1 cellular context compared by ENCODE assay signal in the genomic region with DNA sequence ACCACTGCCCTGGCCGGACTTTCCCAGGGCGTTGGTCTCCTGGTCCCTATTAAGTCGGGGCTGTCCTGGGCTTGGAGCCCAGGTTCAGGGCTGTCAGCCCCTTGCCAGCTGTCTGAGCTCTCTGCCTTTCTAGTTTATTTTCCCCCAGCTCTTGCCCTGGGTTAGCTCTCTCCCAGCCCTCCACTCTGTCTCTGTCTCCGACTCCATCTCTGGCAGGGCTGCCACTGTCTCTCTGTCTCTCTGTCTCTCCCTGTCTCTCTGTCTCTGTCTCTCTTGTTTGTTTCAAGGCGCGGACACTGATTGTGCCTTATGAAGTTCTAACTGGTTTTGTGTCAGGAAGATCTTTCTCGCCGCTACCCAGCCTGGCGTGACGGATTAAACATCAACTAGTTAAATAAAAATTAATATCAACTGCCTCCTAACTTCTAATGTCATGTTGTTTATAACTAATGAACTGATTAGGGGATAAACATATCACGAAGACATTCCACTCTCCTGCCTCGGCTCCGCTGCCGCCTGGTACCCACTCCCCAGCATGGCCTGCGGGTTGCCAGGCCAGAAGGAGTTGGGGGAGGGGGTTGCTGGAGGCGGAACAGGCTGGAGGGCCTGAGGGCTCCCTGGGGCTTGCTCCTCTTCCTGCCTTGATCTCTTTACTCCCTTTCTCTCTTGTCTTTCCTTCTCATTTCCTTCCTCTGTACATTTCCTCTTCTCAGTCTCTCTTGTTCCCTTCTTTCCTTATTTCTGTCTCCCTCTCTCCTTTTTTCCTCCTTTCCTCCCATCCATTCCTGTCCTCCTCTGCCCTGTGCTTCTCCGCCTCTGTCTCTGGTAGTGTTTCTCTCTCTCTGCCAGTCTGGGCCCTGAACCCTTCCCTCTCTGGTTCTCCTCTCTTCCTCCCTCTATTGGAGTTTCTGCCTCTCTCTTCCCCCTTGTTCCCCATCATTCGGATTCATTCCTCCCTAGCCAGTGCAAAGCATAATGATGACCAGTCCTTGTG.
TF ChIP-seq lines count a peak whose summit lies in the region.

No MANE protein-coding gene starts in this region.

TF ChIP-seq in H1, 55 proteins besides CTCF, POLR2A, EP300 and RAD21:
- TF ChIP-seq POU5F1 (IDR thresholded peaks at IDR 0.05; ENCODE audit: low read depth, low read length) (no peak), ATF3 (IDR thresholded peaks at IDR 0.05; ENCODE audit: insufficient read depth, low read depth, low read length) (no peak), GTF2F1 (IDR thresholded peaks at IDR 0.05; ENCODE audit: borderline replicate concordance, low read depth, low read length) (no peak), SUZ12 (IDR thresholded peaks at IDR 0.05; ENCODE audit: low read length) (peak; percentile 16), HDAC2 (IDR thresholded peaks at IDR 0.05; ENCODE audit: borderline replicate concordance in 1 of 2, low read depth in 2 of 2, low read length in 2 of 2) (no peak), ZNF274 (IDR thresholded peaks at IDR 0.05; ENCODE audit: borderline replicate concordance, extremely low read depth, low read length) (no peak), SIN3A (conservative IDR thresholded peaks at IDR 0.05 in 1 of 2, IDR thresholded peaks at IDR 0.05 in 1 of 2; ENCODE audit: low read depth in 1 of 2, low read length in 2 of 2) (no peak), RNF2 (IDR thresholded peaks at IDR 0.05; ENCODE audit: borderline replicate concordance, low read depth, low read length, missing control alignments, poor library complexity, severe bottlenecking) (peak; percentile 50), EGR1 (IDR thresholded peaks at IDR 0.05; ENCODE audit: borderline replicate concordance, low read depth, low read length) (no peak), PHF8 (conservative IDR thresholded peaks at IDR 0.05; ENCODE audit: low read depth, low read length) (no peak), RFX5 (IDR thresholded peaks at IDR 0.05; ENCODE audit: borderline replicate concordance, low read depth, low read length) (no peak), SP4 (IDR thresholded peaks at IDR 0.05; ENCODE audit: low read length) (no peak), TAF7 (optimal IDR thresholded peaks at IDR 0.05; ENCODE audit: borderline replicate concordance, low read depth, low read length) (no peak), CBX5 (IDR thresholded peaks at IDR 0.05; ENCODE audit: low read depth, low read length) (no peak), CEBPB (IDR thresholded peaks at IDR 0.05; ENCODE audit: low read depth, low read length) (no peak), BCL11A (IDR thresholded peaks at IDR 0.05; ENCODE audit: low read depth in 2 of 2, low read length in 2 of 2) (no peak), FOSL1 (IDR thresholded peaks at IDR 0.05; ENCODE audit: insufficient read depth, low read depth, low read length) (no peak), TEAD4 (IDR thresholded peaks at IDR 0.05; ENCODE audit: low read depth, low read length) (no peak), EZH2 (IDR thresholded peaks at IDR 0.05; ENCODE audit: low read depth, low read length, severe bottlenecking) (peak; percentile 18), POLR2AphosphoS5 (IDR thresholded peaks at IDR 0.05; ENCODE audit: low read depth, low read length) (no peak), SIX5 (IDR thresholded peaks at IDR 0.05; ENCODE audit: low read depth, low read length) (no peak), NRF1 (IDR thresholded peaks at IDR 0.05; ENCODE audit: low read depth, low read length) (no peak), TAF1 (IDR thresholded peaks at IDR 0.05; ENCODE audit: low read depth, low read length) (no peak), HDAC6 (IDR thresholded peaks at IDR 0.05; ENCODE audit: low read depth, low read length) (no peak), SRF (IDR thresholded peaks at IDR 0.05; ENCODE audit: low read depth, low read length) (no peak), MAFK (IDR thresholded peaks at IDR 0.05; ENCODE audit: low read depth, low read length) (no peak), CTBP2 (IDR thresholded peaks at IDR 0.05; ENCODE audit: borderline replicate concordance, insufficient read depth, insufficient read length, low read length) (peak; percentile 13), ATF2 (IDR thresholded peaks at IDR 0.05; ENCODE audit: low read length) (no peak), ASH2L (IDR thresholded peaks at IDR 0.05; ENCODE audit: low read length) (no peak), TBP (IDR thresholded peaks at IDR 0.05; ENCODE audit: low read depth, low read length) (no peak), GABPA (IDR thresholded peaks at IDR 0.05; ENCODE audit: borderline replicate concordance, insufficient read depth, low read length) (no peak), BRCA1 (IDR thresholded peaks at IDR 0.05; ENCODE audit: low read depth, low read length) (no peak)
- TF ChIP-seq, protein P1, sequence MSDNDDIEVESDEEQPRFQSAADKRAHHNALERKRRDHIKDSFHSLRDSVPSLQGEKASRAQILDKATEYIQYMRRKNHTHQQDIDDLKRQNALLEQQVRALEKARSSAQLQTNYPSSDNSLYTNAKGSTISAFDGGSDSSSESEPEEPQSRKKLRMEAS (IDR thresholded peaks at IDR 0.05): no peak
- TF ChIP-seq, protein P2, sequence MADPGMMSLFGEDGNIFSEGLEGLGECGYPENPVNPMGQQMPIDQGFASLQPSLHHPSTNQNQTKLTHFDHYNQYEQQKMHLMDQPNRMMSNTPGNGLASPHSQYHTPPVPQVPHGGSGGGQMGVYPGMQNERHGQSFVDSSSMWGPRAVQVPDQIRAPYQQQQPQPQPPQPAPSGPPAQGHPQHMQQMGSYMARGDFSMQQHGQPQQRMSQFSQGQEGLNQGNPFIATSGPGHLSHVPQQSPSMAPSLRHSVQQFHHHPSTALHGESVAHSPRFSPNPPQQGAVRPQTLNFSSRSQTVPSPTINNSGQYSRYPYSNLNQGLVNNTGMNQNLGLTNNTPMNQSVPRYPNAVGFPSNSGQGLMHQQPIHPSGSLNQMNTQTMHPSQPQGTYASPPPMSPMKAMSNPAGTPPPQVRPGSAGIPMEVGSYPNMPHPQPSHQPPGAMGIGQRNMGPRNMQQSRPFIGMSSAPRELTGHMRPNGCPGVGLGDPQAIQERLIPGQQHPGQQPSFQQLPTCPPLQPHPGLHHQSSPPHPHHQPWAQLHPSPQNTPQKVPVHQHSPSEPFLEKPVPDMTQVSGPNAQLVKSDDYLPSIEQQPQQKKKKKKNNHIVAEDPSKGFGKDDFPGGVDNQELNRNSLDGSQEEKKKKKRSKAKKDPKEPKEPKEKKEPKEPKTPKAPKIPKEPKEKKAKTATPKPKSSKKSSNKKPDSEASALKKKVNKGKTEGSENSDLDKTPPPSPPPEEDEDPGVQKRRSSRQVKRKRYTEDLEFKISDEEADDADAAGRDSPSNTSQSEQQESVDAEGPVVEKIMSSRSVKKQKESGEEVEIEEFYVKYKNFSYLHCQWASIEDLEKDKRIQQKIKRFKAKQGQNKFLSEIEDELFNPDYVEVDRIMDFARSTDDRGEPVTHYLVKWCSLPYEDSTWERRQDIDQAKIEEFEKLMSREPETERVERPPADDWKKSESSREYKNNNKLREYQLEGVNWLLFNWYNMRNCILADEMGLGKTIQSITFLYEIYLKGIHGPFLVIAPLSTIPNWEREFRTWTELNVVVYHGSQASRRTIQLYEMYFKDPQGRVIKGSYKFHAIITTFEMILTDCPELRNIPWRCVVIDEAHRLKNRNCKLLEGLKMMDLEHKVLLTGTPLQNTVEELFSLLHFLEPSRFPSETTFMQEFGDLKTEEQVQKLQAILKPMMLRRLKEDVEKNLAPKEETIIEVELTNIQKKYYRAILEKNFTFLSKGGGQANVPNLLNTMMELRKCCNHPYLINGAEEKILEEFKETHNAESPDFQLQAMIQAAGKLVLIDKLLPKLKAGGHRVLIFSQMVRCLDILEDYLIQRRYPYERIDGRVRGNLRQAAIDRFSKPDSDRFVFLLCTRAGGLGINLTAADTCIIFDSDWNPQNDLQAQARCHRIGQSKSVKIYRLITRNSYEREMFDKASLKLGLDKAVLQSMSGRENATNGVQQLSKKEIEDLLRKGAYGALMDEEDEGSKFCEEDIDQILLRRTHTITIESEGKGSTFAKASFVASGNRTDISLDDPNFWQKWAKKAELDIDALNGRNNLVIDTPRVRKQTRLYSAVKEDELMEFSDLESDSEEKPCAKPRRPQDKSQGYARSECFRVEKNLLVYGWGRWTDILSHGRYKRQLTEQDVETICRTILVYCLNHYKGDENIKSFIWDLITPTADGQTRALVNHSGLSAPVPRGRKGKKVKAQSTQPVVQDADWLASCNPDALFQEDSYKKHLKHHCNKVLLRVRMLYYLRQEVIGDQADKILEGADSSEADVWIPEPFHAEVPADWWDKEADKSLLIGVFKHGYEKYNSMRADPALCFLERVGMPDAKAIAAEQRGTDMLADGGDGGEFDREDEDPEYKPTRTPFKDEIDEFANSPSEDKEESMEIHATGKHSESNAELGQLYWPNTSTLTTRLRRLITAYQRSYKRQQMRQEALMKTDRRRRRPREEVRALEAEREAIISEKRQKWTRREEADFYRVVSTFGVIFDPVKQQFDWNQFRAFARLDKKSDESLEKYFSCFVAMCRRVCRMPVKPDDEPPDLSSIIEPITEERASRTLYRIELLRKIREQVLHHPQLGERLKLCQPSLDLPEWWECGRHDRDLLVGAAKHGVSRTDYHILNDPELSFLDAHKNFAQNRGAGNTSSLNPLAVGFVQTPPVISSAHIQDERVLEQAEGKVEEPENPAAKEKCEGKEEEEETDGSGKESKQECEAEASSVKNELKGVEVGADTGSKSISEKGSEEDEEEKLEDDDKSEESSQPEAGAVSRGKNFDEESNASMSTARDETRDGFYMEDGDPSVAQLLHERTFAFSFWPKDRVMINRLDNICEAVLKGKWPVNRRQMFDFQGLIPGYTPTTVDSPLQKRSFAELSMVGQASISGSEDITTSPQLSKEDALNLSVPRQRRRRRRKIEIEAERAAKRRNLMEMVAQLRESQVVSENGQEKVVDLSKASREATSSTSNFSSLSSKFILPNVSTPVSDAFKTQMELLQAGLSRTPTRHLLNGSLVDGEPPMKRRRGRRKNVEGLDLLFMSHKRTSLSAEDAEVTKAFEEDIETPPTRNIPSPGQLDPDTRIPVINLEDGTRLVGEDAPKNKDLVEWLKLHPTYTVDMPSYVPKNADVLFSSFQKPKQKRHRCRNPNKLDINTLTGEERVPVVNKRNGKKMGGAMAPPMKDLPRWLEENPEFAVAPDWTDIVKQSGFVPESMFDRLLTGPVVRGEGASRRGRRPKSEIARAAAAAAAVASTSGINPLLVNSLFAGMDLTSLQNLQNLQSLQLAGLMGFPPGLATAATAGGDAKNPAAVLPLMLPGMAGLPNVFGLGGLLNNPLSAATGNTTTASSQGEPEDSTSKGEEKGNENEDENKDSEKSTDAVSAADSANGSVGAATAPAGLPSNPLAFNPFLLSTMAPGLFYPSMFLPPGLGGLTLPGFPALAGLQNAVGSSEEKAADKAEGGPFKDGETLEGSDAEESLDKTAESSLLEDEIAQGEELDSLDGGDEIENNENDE (IDR thresholded peaks at IDR 0.05; ENCODE audit: insufficient replicate concordance, low read length): no peak
